In genomic region chr17:32621612-32622312, GRCh38 we compare ENCODE assay signal across 15 cellular contexts.
DNase-seq lines count a peak whose midpoint lies in the region; ATAC-seq and TF ChIP-seq lines count a peak whose summit lies in the region.
"Had no signal": no experiment of that assay in that cellular context is flagged by ENCODE, and none has a peak within 500 bp of the region (broad histone marks: within the 10 kb centered on the region; RNA-seq: fewer than 3 reads in every experiment).

No MANE protein-coding gene starts in this region.

- intact Hi-C loops in left colon (cut with DNase I, micrococcal nuclease): no loop called here

- TF ChIP-seq CTCF in NB4 (IDR thresholded peaks at IDR 0.05; ENCODE audit: low read depth, low read length): no peak

- TF ChIP-seq POLR2A in NB4 (IDR thresholded peaks at IDR 0.05; ENCODE audit: extremely low read depth, insufficient read length): no peak

- H3K4me3 ChIP-seq in NB4 (ENCODE audit: low read depth, low read length): no peak overlapping the region
- H3K4me3 ChIP-seq: smooth muscle cell had no signal

- DNase-seq in EL (peak; percentile 11), NB4 (ENCODE audit: low read depth) (peak; percentile 15), dermis blood vessel endothelial cell (peak; percentile 56), left colon (no peak)
- DNase-seq in activated CD8-positive, alpha-beta T cell treated with anti-CD3 and anti-CD28 coated beads, Interleukin-2, amount 10 ng/mL, durations not matched to agents 7 days and 5 days: no peak
- DNase-seq: activated CD4-positive, CD25-positive, alpha-beta regulatory T cell treated with anti-CD3 and anti-CD28 coated beads, Interleukin-2, amount 50 U/mL, for 72 hours; Calu3; NCI-H1092 treated with DMSO at 0.1 percent for 48 hours; NCI-H446 had no signal

- POLR2A ChIA-PET in activated CD8-positive, alpha-beta T cell treated with anti-CD3 and anti-CD28 coated beads, Interleukin-2, amount 10 ng/mL, durations not matched to agents 7 days and 5 days (lab: Charles Lee): no interaction called here

- no peaks in the 10 kb centered on the region for H3K4me1 Mint-ChIP-seq in activated CD8-positive, alpha-beta T cell treated with anti-CD3 and anti-CD28 coated beads, Interleukin-2, amount 10 ng/mL, durations not matched to agents 7 days and 5 days (ENCODE audit: low read depth)
- H3K4me1 Mint-ChIP-seq: memory B cell had no signal

- no peak overlapping the region for H3K27ac Mint-ChIP-seq in activated CD8-positive, alpha-beta T cell treated with anti-CD3 and anti-CD28 coated beads, Interleukin-2, amount 10 ng/mL, durations not matched to agents 7 days and 5 days
- H3K27ac Mint-ChIP-seq: memory B cell had no signal

- H3K36me3 Mint-ChIP-seq in activated CD8-positive, alpha-beta T cell treated with anti-CD3 and anti-CD28 coated beads, Interleukin-2, amount 10 ng/mL, durations not matched to agents 7 days and 5 days (ENCODE audit: low read depth): no peaks in the 10 kb centered on the region
- H3K36me3 Mint-ChIP-seq: memory B cell had no signal

- H3K9me3 Mint-ChIP-seq in activated CD8-positive, alpha-beta T cell treated with anti-CD3 and anti-CD28 coated beads, Interleukin-2, amount 10 ng/mL, durations not matched to agents 7 days and 5 days (ENCODE audit: insufficient read depth): no peaks in the 10 kb centered on the region
- H3K9me3 Mint-ChIP-seq: memory B cell had no signal

- CTCF ChIA-PET in activated CD8-positive, alpha-beta T cell treated with anti-CD3 and anti-CD28 coated beads, Interleukin-2, amount 10 ng/mL, durations not matched to agents 7 days and 5 days (lab: Charles Lee): no interaction called here

- H3K27me3 Mint-ChIP-seq in activated CD8-positive, alpha-beta T cell treated with anti-CD3 and anti-CD28 coated beads, Interleukin-2, amount 10 ng/mL, durations not matched to agents 7 days and 5 days (ENCODE audit: low read depth): no peaks in the 10 kb centered on the region
- H3K27me3 Mint-ChIP-seq: memory B cell had no signal

- no peak overlapping the region for H3K4me3 Mint-ChIP-seq in activated CD8-positive, alpha-beta T cell treated with anti-CD3 and anti-CD28 coated beads, Interleukin-2, amount 10 ng/mL, durations not matched to agents 7 days and 5 days
- H3K4me3 Mint-ChIP-seq: memory B cell had no signal

- ATAC-seq in left colon (peak; percentile 65), HG02870 (IDR thresholded peaks at IDR 0.05; ENCODE audit: unreplicated experiment) (no peak), GM18519 (IDR thresholded peaks at IDR 0.05; ENCODE audit: low FRiP score, unreplicated experiment) (no peak), GM18520 (IDR thresholded peaks at IDR 0.05; ENCODE audit: unreplicated experiment) (no peak)
- ATAC-seq in activated CD8-positive, alpha-beta T cell treated with anti-CD3 and anti-CD28 coated beads, Interleukin-2, amount 10 ng/mL, durations not matched to agents 7 days and 5 days: no peak
- ATAC-seq: Panc1 had no signal

Comparison
In these comparisons a context has a peak if more than half of its experiments do, and no peak if none do; other contexts are left out.
1. DNase-seq: peak in EL (single experiment), NB4 (single experiment) and dermis blood vessel endothelial cell (single experiment); none in left colon (0 of 2) and activated CD8-positive, alpha-beta T cell treated with anti-CD3 and anti-CD28 coated beads, Interleukin-2, amount 10 ng/mL, durations not matched to agents 7 days and 5 days (single experiment).